1 cellular context compared by ENCODE assay signal in genomic region chr1:17289756-17290155, GRCh38.
TF ChIP-seq lines count a peak whose summit lies in the region.

No MANE protein-coding gene starts in this region.

TF ChIP-seq in A549, 52 proteins besides CTCF, POLR2A, EP300 and RAD21:
- TF ChIP-seq MAFK (IDR thresholded peaks at IDR 0.05; ENCODE audit: partially characterized antibody) (peak; percentile 29), HES2 (IDR thresholded peaks at IDR 0.05) (no peak)
